In the genomic region with DNA sequence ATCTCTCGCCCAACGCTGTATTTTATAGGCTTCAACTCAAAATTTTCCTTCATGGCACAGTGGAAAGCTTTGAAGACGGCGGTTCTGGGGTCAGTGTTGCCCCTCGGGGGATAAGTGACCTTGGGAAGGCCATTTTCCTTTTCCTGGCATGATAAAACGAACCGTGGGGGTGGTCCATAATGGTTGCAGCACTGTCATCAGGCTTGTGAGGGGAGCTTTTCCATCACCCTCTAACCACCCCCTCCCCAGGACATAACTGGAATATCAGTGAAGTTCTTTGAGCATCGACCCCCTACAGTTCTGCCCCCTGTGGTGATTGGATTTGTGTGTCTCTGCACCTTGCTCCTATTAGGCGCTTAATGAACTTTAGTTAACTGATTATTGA, we compare ENCODE assay signal across 8 cellular contexts. TPM values are rescaled to one million over a fixed set of nuclear protein-coding genes. Genes with fewer than 3 reads are reported as not detected.
DNase-seq lines count a peak whose midpoint lies in the region; ATAC-seq and TF ChIP-seq lines count a peak whose summit lies in the region.

No MANE protein-coding gene starts in this region.

- H3K27ac ChIP-seq in cardiac muscle cell (peak overlapping the region; percentile 97), stomach smooth muscle (ENCODE audit: low read length) (peak overlapping the region; percentile 84)

- H3K4me3 Mint-ChIP-seq in immature natural killer cell = peak overlapping the region; percentile 92 to 98 (median 94)

- H3K4me1 ChIP-seq in cardiac muscle cell (ENCODE audit: low read depth) (peaks cover 17% of the 10 kb centered on the region), stomach smooth muscle (ENCODE audit: control insufficient read depth, insufficient read depth, low read length) (peaks cover 18% of the 10 kb centered on the region)

- H3K27me3 ChIP-seq in cardiac muscle cell = no peaks in the 10 kb centered on the region
- no peaks in the 10 kb centered on the region for H3K27me3 ChIP-seq in stomach smooth muscle (ENCODE audit: control insufficient read depth in 1 of 2, insufficient read depth in 2 of 2, low read length in 2 of 2)

- H3K9me3 ChIP-seq in cardiac muscle cell (ENCODE audit: low read depth) (no peaks in the 10 kb centered on the region), stomach smooth muscle (ENCODE audit: control insufficient read depth in 2 of 2, low read length in 2 of 2) (no peaks in the 10 kb centered on the region)

- H3K27ac Mint-ChIP-seq in activated naive CD4-positive, alpha-beta T cell treated with anti-CD3 and anti-CD28 coated beads, Interleukin-2, amount 50 U/mL, for 72 hours = peak overlapping the region; percentile 55 to 92
- peak overlapping the region; percentile 86 to 99 (median 97) for H3K27ac Mint-ChIP-seq in immature natural killer cell

- H3K4me3 ChIP-seq in cardiac muscle cell = peak overlapping the region; percentile 40
- H3K4me3 ChIP-seq in stomach smooth muscle (ENCODE audit: low read length in 2 of 2) = peak overlapping the region; percentile 75 to 80

- no peaks in the 10 kb centered on the region for H3K36me3 Mint-ChIP-seq in activated naive CD4-positive, alpha-beta T cell treated with anti-CD3 and anti-CD28 coated beads, Interleukin-2, amount 50 U/mL, for 72 hours
- H3K36me3 Mint-ChIP-seq in immature natural killer cell = no peaks in the 10 kb centered on the region

- no peaks in the 10 kb centered on the region for H3K9me3 Mint-ChIP-seq in activated naive CD4-positive, alpha-beta T cell treated with anti-CD3 and anti-CD28 coated beads, Interleukin-2, amount 50 U/mL, for 72 hours
- no peaks in the 10 kb centered on the region for H3K9me3 Mint-ChIP-seq in immature natural killer cell

- DNase-seq in cardiac muscle cell (ENCODE audit: low read depth in 1 of 2, low spot score in 1 of 2) (peak in 1 of 2 donors; percentile 25), left ventricle myocardium superior (no peak), immature natural killer cell (no peak), NOMO-1 treated with dmso at 0.1 percent for 144 hours (lab: John Stamatoyannopoulos, UW; ENCODE audit: unreplicated experiment) (no peak)
- DNase-seq in activated naive CD4-positive, alpha-beta T cell treated with anti-CD3 and anti-CD28 coated beads, Interleukin-2, amount 50 U/mL, for 72 hours (ENCODE audit: low spot score in 2 of 2) = no peak

- TF ChIP-seq CTCF in cardiac muscle cell (IDR thresholded peaks at IDR 0.05; ENCODE audit: low read depth, low read length) = no peak

- ATAC-seq in left ventricle myocardium superior (no peak), GM19452 (IDR thresholded peaks at IDR 0.05; ENCODE audit: unreplicated experiment) (no peak), GM19023 (IDR thresholded peaks at IDR 0.05; ENCODE audit: unreplicated experiment) (no peak)
- ATAC-seq in activated naive CD4-positive, alpha-beta T cell treated with anti-CD3 and anti-CD28 coated beads, Interleukin-2, amount 50 U/mL, for 72 hours = no peak

- H3K4me1 Mint-ChIP-seq in immature natural killer cell = peaks cover 24% of the 10 kb centered on the region in 2 donors

- intact Hi-C loops in left ventricle myocardium superior (cut with micrococcal nuclease) = no loop called here

- no peaks in the 10 kb centered on the region for H3K36me3 ChIP-seq in cardiac muscle cell
- no peaks in the 10 kb centered on the region for H3K36me3 ChIP-seq in stomach smooth muscle (ENCODE audit: control insufficient read depth in 2 of 2, insufficient read depth in 2 of 2, low read length in 2 of 2)

- H3K27me3 Mint-ChIP-seq in immature natural killer cell (ENCODE audit: low read depth in 3 of 3) = peaks cover 9 to 11% (median 11%) of the 10 kb centered on the region in 3 donors

- H3K9ac ChIP-seq in stomach smooth muscle (ENCODE audit: low read length in 2 of 2) = peak overlapping the region; percentile 49 to 85

RNA-seq across cellular contexts. Expression of a gene that starts 16.0 kb away (rescaled TPM):
- total RNA-seq in cardiac muscle cell (44.3 and 66.0 TPM in 2 replicates), left ventricle myocardium superior (25.4 TPM)
- polyA plus RNA-seq in cardiac muscle cell (45.3 and 55.3 TPM in 2 replicates), immature natural killer cell (100 to 1,000 TPM; 525 to 765 (median 608) TPM)
- total RNA-seq in activated naive CD4-positive, alpha-beta T cell treated with anti-CD3 and anti-CD28 coated beads, Interleukin-2, amount 50 U/mL, for 72 hours = 10 to 100 TPM; 55.8 to 65.9 TPM
